In genomic region chrX:24380273-24381036, GRCh38 we compare ENCODE assay signal across 18 cellular contexts. TPM values are rescaled to one million over a fixed set of nuclear protein-coding genes. Genes with fewer than 3 reads are reported as not detected.
"Had no signal": no experiment of that assay in that cellular context is flagged by ENCODE, and none has a peak within 500 bp of the region (broad histone marks: within the 10 kb centered on the region; RNA-seq: fewer than 3 reads in every experiment).

No MANE protein-coding gene starts in this region.

- H3K4me1 ChIP-seq: neural progenitor cell, thyroid gland had no signal

- H3K27me3 ChIP-seq: neural progenitor cell, thyroid gland had no signal

- H3K4me3 ChIP-seq: dorsolateral prefrontal cortex, neural progenitor cell, thyroid gland had no signal

- H3K9me3 ChIP-seq: thyroid gland had no signal

- ATAC-seq: activated naive CD8-positive, alpha-beta T cell treated with anti-CD3 and anti-CD28 coated beads, Interleukin-2, amount 50 U/mL, for 24 hours; activated T-helper 17 cell treated with anti-CD3 and anti-CD28 coated beads, Interleukin-2, amount 50 U/mL, for 72 hours; left colon; stimulated activated effector memory CD8-positive, alpha-beta T cell treated with anti-CD3 and anti-CD28 coated beads, Interleukin-12 subunit alpha, Interleukin-12 subunit beta, amount 100 ng/mL, for 72 hours had no signal

- H3K36me3 ChIP-seq: neural progenitor cell, thyroid gland had no signal

- DNase-seq: activated naive CD4-positive, alpha-beta T cell treated with Interleukin-2 at 50 U/mL for 16 hours; activated naive CD8-positive, alpha-beta T cell treated with anti-CD3 and anti-CD28 coated beads, Interleukin-2, amount 50 U/mL, for 24 hours; aorta; dorsolateral prefrontal cortex; endodermal cell; erythroblast; left colon; midbrain; stimulated activated CD4-positive, alpha-beta T cell treated with anti-CD3 and anti-CD28 coated beads, Interleukin-2, amount 100 ng/mL, for 24 hours; thyroid gland had no signal

RNA-seq across cellular contexts. Expression of gene SUPT20HL1, which starts 20.0 kb away (rescaled TPM):
- total RNA-seq: left colon; lung microvascular endothelial cell; myocyte; osteocyte; pulmonary artery endothelial cell; T-helper 2 cell treated with Interferon-gamma antibody and Interleukin-4, amounts not matched to agents 100 ng/mL and 5 ng/mL, for 36 hours; thyroid gland had no signal
- polyA plus RNA-seq: aorta had no signal
